29 cellular contexts compared by ENCODE assay signal in the genomic region with DNA sequence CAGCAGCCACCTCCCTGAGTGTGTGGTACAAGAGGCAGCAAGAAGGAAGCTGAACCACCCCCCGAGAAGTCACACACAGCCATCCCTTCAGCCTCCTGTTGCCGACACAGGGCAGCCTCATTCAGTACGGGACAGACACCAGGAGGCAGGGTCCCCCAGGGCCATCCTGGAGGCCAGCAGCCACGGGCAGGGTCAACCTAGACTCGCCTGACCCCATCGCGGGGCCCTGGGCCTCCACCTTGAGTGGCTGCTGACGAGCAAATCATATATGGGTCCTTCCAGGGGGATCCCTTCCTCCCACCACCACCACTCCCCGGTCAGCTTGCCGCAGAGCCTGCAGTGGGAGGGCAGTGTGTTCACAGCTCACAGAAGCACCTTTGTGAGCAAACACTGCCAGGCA.
"Had no signal": no experiment of that assay in that cellular context is flagged by ENCODE, and none has a peak within 500 bp of the region (broad histone marks: within the 10 kb centered on the region; RNA-seq: fewer than 3 reads in every experiment).

No MANE protein-coding gene starts in this region.

- H3K36me3 Mint-ChIP-seq: naive thymus-derived CD4-positive, alpha-beta T cell; neural progenitor cell had no signal

- H3K27ac ChIP-seq: colonic mucosa, epithelial cell of prostate, gastrocnemius medialis, hepatocyte, left lung, neural progenitor cell, prostate gland, right atrium auricular region, skin epidermis, suprapubic skin, transverse colon, upper lobe of right lung, uterus had no signal

- DNase-seq: colonic mucosa; effector CD8-positive, alpha-beta T cell; endodermal cell; foreskin fibroblast; gastrocnemius medialis; head of caudate nucleus; left cardiac atrium; mesendoderm; midbrain; naive thymus-derived CD4-positive, alpha-beta T cell; nucleus accumbens; stimulated activated CD4-positive, alpha-beta T cell treated with anti-CD3 and anti-CD28 coated beads, Interleukin-15, amount 100 ng/mL, for 24 hours; stimulated activated CD4-positive, alpha-beta T cell treated with anti-CD3 and anti-CD28 coated beads, Interleukin-2, amount 100 ng/mL, for 48 hours; stimulated activated naive CD4-positive, alpha-beta T cell; stimulated activated naive CD8-positive, alpha-beta T cell treated with anti-CD3 and anti-CD28 coated beads, Interleukin-15, amount 100 ng/mL, for 72 hours; transverse colon; upper lobe of right lung; uterus had no signal

- H3K27ac Mint-ChIP-seq: dendritic cell treated with granulocyte-macrophage colony-stimulating factor and Interleukin-4, amounts not matched to agents 40 ng/mL and 50 ng/mL, for 4 days; endodermal cell; naive thymus-derived CD4-positive, alpha-beta T cell; nephron; neural progenitor cell had no signal

- H3K4me1 Mint-ChIP-seq: endodermal cell had no signal

- H3K36me3 ChIP-seq: colonic mucosa, gastrocnemius medialis, left lung, neural progenitor cell, prostate gland, right atrium auricular region, suprapubic skin, transverse colon, upper lobe of right lung, uterus had no signal

- H3K4me2 ChIP-seq: hepatocyte, neural progenitor cell had no signal

- H3K4me1 ChIP-seq: colonic mucosa, neural progenitor cell, prostate gland, transverse colon, upper lobe of right lung, uterus had no signal

- H3K4me3 Mint-ChIP-seq: dendritic cell treated with granulocyte-macrophage colony-stimulating factor and Interleukin-4, amounts not matched to agents 40 ng/mL and 50 ng/mL, for 4 days; endodermal cell; neural progenitor cell; stimulated activated naive CD8-positive, alpha-beta T cell treated with anti-CD3 and anti-CD28 coated beads, Interleukin-15, amount 100 ng/mL, for 72 hours had no signal

- H3K27me3 ChIP-seq: colonic mucosa, right atrium auricular region, uterus had no signal

- H3K9me3 Mint-ChIP-seq: dendritic cell treated with granulocyte-macrophage colony-stimulating factor and Interleukin-4, amounts not matched to agents 40 ng/mL and 50 ng/mL, for 4 days; nephron; stimulated activated naive CD8-positive, alpha-beta T cell treated with anti-CD3 and anti-CD28 coated beads, Interleukin-15, amount 100 ng/mL, for 72 hours had no signal

- H3K9ac ChIP-seq: neural progenitor cell had no signal

- H3K4me3 ChIP-seq: colonic mucosa, gastrocnemius medialis, hepatocyte, left lung, neural progenitor cell, prostate gland, right atrium auricular region, skin epidermis, suprapubic skin, transverse colon, upper lobe of right lung, uterus had no signal

- H2AFZ ChIP-seq: hepatocyte, neural progenitor cell had no signal

- H3K9me3 ChIP-seq: colonic mucosa, gastrocnemius medialis, left lung, prostate gland, right atrium auricular region, suprapubic skin, transverse colon, upper lobe of right lung, uterus had no signal

- ATAC-seq: esophagus mucosa; gastrocnemius medialis; left cardiac atrium; left lung; naive thymus-derived CD4-positive, alpha-beta T cell; stimulated activated naive CD8-positive, alpha-beta T cell treated with anti-CD3 and anti-CD28 coated beads, Interleukin-15, amount 100 ng/mL, for 72 hours; upper lobe of right lung had no signal
